Comparison of ENCODE assay signal across 19 cellular contexts in genomic region chr7:40799-41750, GRCh38.
DNase-seq lines count a peak whose midpoint lies in the region; ATAC-seq and TF ChIP-seq lines count a peak whose summit lies in the region.
"Had no signal": no experiment of that assay in that cellular context is flagged by ENCODE, and none has a peak within 500 bp of the region (broad histone marks: within the 10 kb centered on the region; RNA-seq: fewer than 3 reads in every experiment).

No MANE protein-coding gene starts in this region.

- H3K36me3 ChIP-seq in endodermal cell (ENCODE audit: control insufficient read depth, insufficient read depth, low read length), result no peaks in the 10 kb centered on the region
- no peaks in the 10 kb centered on the region for H3K36me3 ChIP-seq in testis (ENCODE audit: low read depth, missing control alignments)

- no peak for TF ChIP-seq POLR2A in testis (IDR thresholded peaks at IDR 0.05)

- 87 to 88% methylated on average over 10 to 16 of the region's 16 CpGs for WGBS in endodermal cell (ENCODE audit: insufficient coverage in 1 of 2, insufficient read length in 1 of 2), 2 experiments
- WGBS in testis, 2 donors, result 91 to 92% methylated on average over 12 to 16 of the region's 16 CpGs

- peaks cover 5% of the 10 kb centered on the region for H3K4me1 Mint-ChIP-seq in endodermal cell
- H3K4me1 Mint-ChIP-seq: naive thymus-derived CD8-positive, alpha-beta T cell had no signal

- peak; percentile 17 for DNase-seq in activated CD8-positive, alpha-beta memory T cell treated with anti-CD3 and anti-CD28 coated beads for 24 hours
- no peak for DNase-seq in activated CD8-positive, alpha-beta memory T cell treated with anti-CD3 and anti-CD28 coated beads, Interleukin-2, amount 50 U/mL, for 48 hours
- DNase-seq in endodermal cell, result peak; percentile 38
- DNase-seq in mucosa of gallbladder (ENCODE audit: low spot score), result peak; percentile 8
- DNase-seq in testis, result peak; percentile 2
- DNase-seq in activated gamma-delta T cell treated with Interleukin-2 at 50 U/mL for 16 hours, result no peak
- DNase-seq: activated gamma-delta T cell; hypothalamus; left colon; naive thymus-derived CD8-positive, alpha-beta T cell; NCI-H1694; NCI-H524; OCI-M1; stimulated activated CD4-positive, alpha-beta T cell treated with anti-CD3 and anti-CD28 coated beads, Interleukin-4, amount 100 ng/mL, for 4 hours had no signal

- no peak overlapping the region for H3K27ac ChIP-seq in endodermal cell (ENCODE audit: low read depth, low read length)
- H3K27ac ChIP-seq in testis, result no peak overlapping the region
- H3K27ac ChIP-seq: A549, GM23248 had no signal

- H3K27ac Mint-ChIP-seq in endodermal cell, result no peak overlapping the region
- H3K27ac Mint-ChIP-seq: CD8-positive, alpha-beta T cell had no signal

- no peaks in the 10 kb centered on the region for H3K9me3 Mint-ChIP-seq in endodermal cell
- H3K9me3 Mint-ChIP-seq: CD8-positive, alpha-beta T cell; naive thymus-derived CD8-positive, alpha-beta T cell had no signal

- ATAC-seq in GM18907 (IDR thresholded peaks at IDR 0.05; ENCODE audit: unreplicated experiment) (no peak), HG02884 (IDR thresholded peaks at IDR 0.05; ENCODE audit: unreplicated experiment) (no peak)
- ATAC-seq: CD8-positive, alpha-beta T cell; naive thymus-derived CD8-positive, alpha-beta T cell had no signal

- H3K27me3 ChIP-seq in endodermal cell (ENCODE audit: control insufficient read depth, insufficient read depth, low read length, poor library complexity, severe bottlenecking) (peaks cover 51% of the 10 kb centered on the region), testis (no peaks in the 10 kb centered on the region)

- no peak overlapping the region for H3K4me3 Mint-ChIP-seq in endodermal cell
- H3K4me3 Mint-ChIP-seq: CD8-positive, alpha-beta T cell; naive thymus-derived CD8-positive, alpha-beta T cell had no signal

- no peaks in the 10 kb centered on the region for H3K36me3 Mint-ChIP-seq in endodermal cell (ENCODE audit: low read depth)
- H3K36me3 Mint-ChIP-seq: CD8-positive, alpha-beta T cell; naive thymus-derived CD8-positive, alpha-beta T cell had no signal

- H3K4me1 ChIP-seq in endodermal cell (ENCODE audit: control insufficient read depth, insufficient read depth, low read length) (peaks cover 6% of the 10 kb centered on the region), testis (no peaks in the 10 kb centered on the region)
- H3K4me1 ChIP-seq: A549 had no signal

- H3K4me3 ChIP-seq in endodermal cell (ENCODE audit: low read length), result no peak overlapping the region
- no peak overlapping the region for H3K4me3 ChIP-seq in testis
- H3K4me3 ChIP-seq: A549, GM23248 had no signal

- H3K9me3 ChIP-seq in endodermal cell (ENCODE audit: control insufficient read depth, low read length) (no peaks in the 10 kb centered on the region), testis (no peaks in the 10 kb centered on the region)
- H3K9me3 ChIP-seq: A549 had no signal

- no peak overlapping the region for H3K9ac ChIP-seq in endodermal cell (ENCODE audit: extremely low read depth, low read length, poor library complexity, severe bottlenecking)
- H3K9ac ChIP-seq: GM23248 had no signal

- TF ChIP-seq CTCF in endodermal cell (conservative IDR thresholded peaks at IDR 0.05) (no peak), testis (IDR thresholded peaks at IDR 0.05) (no peak)

- intact Hi-C loops in testis (cut with DNase I; ENCODE audit: low total_unique reads), result no loop called here

- H3K27me3 Mint-ChIP-seq in endodermal cell (ENCODE audit: insufficient read depth), result peaks cover 45% of the 10 kb centered on the region

Comparison
In these comparisons a context has a peak if more than half of its experiments do, and no peak if none do; other contexts are left out.
1. DNase-seq: peak in activated CD8-positive, alpha-beta memory T cell treated with anti-CD3 and anti-CD28 coated beads for 24 hours (single experiment), endodermal cell (single experiment), mucosa of gallbladder (single experiment) and testis (single experiment); none in activated CD8-positive, alpha-beta memory T cell treated with anti-CD3 and anti-CD28 coated beads, Interleukin-2, amount 50 U/mL, for 48 hours (single experiment) and activated gamma-delta T cell treated with Interleukin-2 at 50 U/mL for 16 hours (single experiment).